24 cellular contexts compared by ENCODE assay signal in the genomic region with DNA sequence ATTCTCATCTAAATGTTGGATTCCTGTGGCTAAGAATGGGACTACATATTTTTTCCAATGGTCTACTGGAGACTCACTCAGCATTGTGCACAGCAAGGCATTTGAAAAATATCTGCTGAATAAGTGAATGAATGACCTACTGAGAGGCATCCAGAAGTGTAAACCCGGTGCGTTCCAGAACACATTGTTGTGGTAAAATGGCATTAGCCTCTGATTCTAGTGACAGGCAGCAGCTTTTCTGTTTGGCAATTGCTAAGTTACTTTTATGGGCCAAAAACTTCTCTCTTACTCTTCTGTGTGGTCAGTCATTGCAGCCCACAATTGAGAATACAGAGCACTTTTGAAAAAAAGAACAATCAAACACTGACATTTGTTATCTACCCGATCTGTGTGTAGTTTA. TPM values are rescaled to one million over a fixed set of nuclear protein-coding genes. Genes with fewer than 3 reads are reported as not detected.
"Had no signal": no experiment of that assay in that cellular context is flagged by ENCODE, and none has a peak within 500 bp of the region (broad histone marks: within the 10 kb centered on the region; RNA-seq: fewer than 3 reads in every experiment).

No MANE protein-coding gene starts in this region.

- H3K4me1 Mint-ChIP-seq: naive thymus-derived CD4-positive, alpha-beta T cell; nephron progenitor cell; stimulated activated effector memory CD8-positive, alpha-beta T cell treated with anti-CD3 and anti-CD28 coated beads, Interleukin-12 subunit alpha, Interleukin-12 subunit beta, amount 100 ng/mL, for 72 hours had no signal

- H3K4me3 ChIP-seq: hepatocyte, lung, psoas muscle, sigmoid colon, smooth muscle cell, suprapubic skin, thyroid gland, uterus had no signal

- H3K4me2 ChIP-seq: hepatocyte, smooth muscle cell had no signal

- H3K36me3 ChIP-seq: sigmoid colon, suprapubic skin, thyroid gland, uterus had no signal

- H3K79me2 ChIP-seq: hepatocyte, parathyroid adenoma had no signal

- H3K4me1 ChIP-seq: parathyroid adenoma, psoas muscle, sigmoid colon, suprapubic skin, thyroid gland, uterus had no signal

- H3K27ac ChIP-seq: hepatocyte, parathyroid adenoma, psoas muscle, sigmoid colon, suprapubic skin, thyroid gland, uterus had no signal

- H3K36me3 Mint-ChIP-seq: naive thymus-derived CD4-positive, alpha-beta T cell; stimulated activated effector memory CD8-positive, alpha-beta T cell treated with anti-CD3 and anti-CD28 coated beads, Interleukin-12 subunit alpha, Interleukin-12 subunit beta, amount 100 ng/mL, for 72 hours; type B pancreatic cell had no signal

- H3K27ac Mint-ChIP-seq: naive thymus-derived CD4-positive, alpha-beta T cell; nephron progenitor cell; stimulated activated effector memory CD8-positive, alpha-beta T cell treated with anti-CD3 and anti-CD28 coated beads, Interleukin-12 subunit alpha, Interleukin-12 subunit beta, amount 100 ng/mL, for 72 hours; type B pancreatic cell had no signal

- H3K27me3 ChIP-seq: sigmoid colon, thyroid gland, uterus had no signal

- H3K9me3 Mint-ChIP-seq: nephron progenitor cell; stimulated activated effector memory CD8-positive, alpha-beta T cell treated with anti-CD3 and anti-CD28 coated beads, Interleukin-12 subunit alpha, Interleukin-12 subunit beta, amount 100 ng/mL, for 72 hours; type B pancreatic cell had no signal

- H3K9me3 ChIP-seq: psoas muscle, sigmoid colon, suprapubic skin, thyroid gland, uterus had no signal

- DNase-seq: effector memory CD4-positive, alpha-beta T cell; foreskin fibroblast; head of caudate nucleus; left colon; left ventricle myocardium superior; mesendoderm; naive thymus-derived CD4-positive, alpha-beta T cell; nephron progenitor cell; psoas muscle; sigmoid colon; stimulated activated CD4-positive, alpha-beta T cell treated with anti-CD3 and anti-CD28 coated beads, Interleukin-4, amount 100 ng/mL, for 1 hour; stimulated activated CD8-positive, alpha-beta memory T cell treated with anti-CD3 and anti-CD28 coated beads, Interleukin-4, amount 100 ng/mL, for 48 hours; stimulated activated naive CD8-positive, alpha-beta T cell treated with anti-CD3 and anti-CD28 coated beads, Interleukin-15, Interleukin-2, amounts not matched to agents 100 U/mL and 50 U/mL, for 24 hours; thyroid gland; uterus had no signal

- H3K4me3 Mint-ChIP-seq: naive thymus-derived CD4-positive, alpha-beta T cell; nephron progenitor cell; stimulated activated effector memory CD8-positive, alpha-beta T cell treated with anti-CD3 and anti-CD28 coated beads, Interleukin-12 subunit alpha, Interleukin-12 subunit beta, amount 100 ng/mL, for 72 hours; type B pancreatic cell had no signal

- H2AFZ ChIP-seq: hepatocyte, parathyroid adenoma had no signal

RNA-seq across cellular contexts. Expression of gene WIF1, which starts 36.5 kb away (rescaled TPM):
- total RNA-seq: kidney epithelial cell; left ventricle myocardium superior; mononuclear cell; naive thymus-derived CD4-positive, alpha-beta T cell; psoas muscle; sigmoid colon; smooth muscle cell; thyroid gland had no signal
